36 cellular contexts compared by ENCODE assay signal in the genomic region with DNA sequence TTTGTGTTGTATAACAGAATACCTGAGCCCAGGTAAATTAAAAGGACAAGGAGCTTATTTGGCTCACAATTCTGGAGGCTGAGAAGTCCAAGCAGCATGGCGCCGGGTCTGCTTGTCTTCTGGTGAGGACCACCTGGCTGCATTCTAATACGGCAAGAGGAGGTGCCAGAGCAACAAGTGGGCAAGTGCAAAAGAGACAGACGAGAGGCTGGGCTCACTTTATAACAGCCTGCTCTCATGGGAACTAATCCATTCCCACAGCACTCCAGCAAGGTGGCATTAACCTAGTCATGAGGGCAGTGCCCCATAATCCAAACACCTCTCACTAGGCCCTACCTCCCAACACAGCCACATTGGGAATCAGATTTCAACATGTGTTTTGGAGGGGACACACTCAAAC. TPM values are rescaled to one million over a fixed set of nuclear protein-coding genes. Genes with fewer than 3 reads are reported as not detected.
"Had no signal": no experiment of that assay in that cellular context is flagged by ENCODE, and none has a peak within 500 bp of the region (broad histone marks: within the 10 kb centered on the region; RNA-seq: fewer than 3 reads in every experiment).

No MANE protein-coding gene starts in this region.

- H3K9me3 ChIP-seq: MG63 had no signal

- DNase-seq: Karpas-422, Kasumi-1, MG63, MM.1S, MV-4-11, NCI-H1048, NCI-H1092, NCI-H1092 treated with DMSO at 0.1 percent for 48 hours, NCI-H1105, NCI-H1105 treated with DMSO at 0.1 percent for 48 hours, NCI-H1417, NCI-H1417 treated with DMSO at 0.1 percent for 48 hours, NCI-H1436, NCI-H1436 treated with DMSO at 0.1 percent for 48 hours, NCI-H146, NCI-H1694, NCI-H1694 treated with DMSO at 0.1 percent for 48 hours, NCI-H187, NCI-H187 treated with DMSO at 0.1 percent for 48 hours, NCI-H1930, NCI-H2029, NCI-H2029 treated with DMSO at 0.1 percent for 48 hours, NCI-H2081, NCI-H2081 treated with DMSO at 0.1 percent for 48 hours, NCI-H2107, NCI-H2171, NCI-H2171 treated with DMSO at 0.1 percent for 48 hours, NCI-H2227 treated with DMSO at 0.1 percent for 48 hours, NCI-H226, NCI-H345, NCI-H446, NCI-H446 treated with DMSO at 0.1 percent for 48 hours, NCI-H510A, NCI-H510A treated with DMSO at 0.1 percent for 48 hours had no signal

- H3K27me3 ChIP-seq: MG63 had no signal

- H3K4me3 ChIP-seq: MG63 had no signal

- H3K36me3 ChIP-seq: MG63 had no signal

RNA-seq across cellular contexts. Expression of gene PACSIN1, which starts 12.9 kb away (rescaled TPM):
- total RNA-seq: LHCN-M2, MCF 10A had no signal
